9 cellular contexts compared by ENCODE assay signal in the genomic region with DNA sequence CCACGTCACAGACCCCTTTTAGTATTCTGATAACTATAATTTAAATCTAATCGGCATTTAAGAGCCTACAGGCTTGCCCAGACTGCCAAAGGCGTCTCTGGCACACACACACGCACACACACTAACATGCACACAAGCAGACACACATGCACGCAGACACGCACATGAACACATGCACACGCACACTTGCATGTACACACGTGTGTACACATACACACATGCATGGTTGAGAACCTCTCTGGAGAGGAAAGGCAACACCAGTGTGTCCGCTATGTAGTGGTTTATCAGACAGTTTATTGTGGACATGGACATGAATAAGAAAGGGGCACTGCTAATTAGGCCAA.
"Had no signal": no experiment of that assay in that cellular context is flagged by ENCODE, and none has a peak within 500 bp of the region (broad histone marks: within the 10 kb centered on the region; RNA-seq: fewer than 3 reads in every experiment).

No MANE protein-coding gene starts in this region.

- FAIRE-seq: endometrium had no signal

- H3K27ac Mint-ChIP-seq: mesothelial cell of epicardium; stimulated activated effector memory CD8-positive, alpha-beta T cell treated with anti-CD3 and anti-CD28 coated beads, Interleukin-12 subunit alpha, Interleukin-12 subunit beta, amount 100 ng/mL, for 72 hours had no signal

- H3K4me3 Mint-ChIP-seq: activated naive CD4-positive, alpha-beta T cell treated with anti-CD3 and anti-CD28 coated beads, Interleukin-2, amount 50 U/mL, for 24 hours had no signal

- H3K36me3 ChIP-seq: neutrophil, right atrium auricular region, transverse colon had no signal

- H3K9me3 ChIP-seq: neutrophil, right atrium auricular region, transverse colon had no signal

- H3K27ac ChIP-seq: neutrophil, right atrium auricular region, transverse colon had no signal

- H3K4me3 ChIP-seq: right atrium auricular region, smooth muscle cell, transverse colon had no signal

- H3K36me3 Mint-ChIP-seq: activated naive CD4-positive, alpha-beta T cell treated with anti-CD3 and anti-CD28 coated beads, Interleukin-2, amount 50 U/mL, for 24 hours; brain; mesothelial cell of epicardium; stimulated activated effector memory CD8-positive, alpha-beta T cell treated with anti-CD3 and anti-CD28 coated beads, Interleukin-12 subunit alpha, Interleukin-12 subunit beta, amount 100 ng/mL, for 72 hours had no signal

- H3K27me3 ChIP-seq: right atrium auricular region had no signal

- H3K9me3 Mint-ChIP-seq: activated naive CD4-positive, alpha-beta T cell treated with anti-CD3 and anti-CD28 coated beads, Interleukin-2, amount 50 U/mL, for 24 hours; mesothelial cell of epicardium; stimulated activated effector memory CD8-positive, alpha-beta T cell treated with anti-CD3 and anti-CD28 coated beads, Interleukin-12 subunit alpha, Interleukin-12 subunit beta, amount 100 ng/mL, for 72 hours had no signal
